ENCODE assay signal across 8 cellular contexts in genomic region chr5:77560677-77561263, GRCh38.
DNase-seq lines count a peak whose midpoint lies in the region; ATAC-seq and TF ChIP-seq lines count a peak whose summit lies in the region.

No MANE protein-coding gene starts in this region.

- H3K27ac ChIP-seq in RWPE2 (ENCODE audit: poor library complexity, severe bottlenecking), result no peak overlapping the region

- peak; percentile 86 for TF ChIP-seq CTCF in RWPE2 (IDR thresholded peaks at IDR 0.05; ENCODE audit: poor library complexity, severe bottlenecking)

- H3K4me3 ChIP-seq in RWPE2 (ENCODE audit: severe bottlenecking), result no peak overlapping the region

- H3K9me3 ChIP-seq in RWPE2 (ENCODE audit: severe bottlenecking), result no peaks in the 10 kb centered on the region

- H3K27me3 ChIP-seq in RWPE2 (ENCODE audit: insufficient read depth, poor library complexity, severe bottlenecking), result peaks cover 35% of the 10 kb centered on the region

- DNase-seq in EH (ENCODE audit: low read depth) (peak; percentile 55), Kasumi-1 (lab: John Stamatoyannopoulos, UW) (peak; percentile 70 to 73), RWPE2 (ENCODE audit: low spot score) (no peak), fibroblast of the conjunctiva (ENCODE audit: low read depth) (peak; percentile 35), smooth muscle cell of the brain vasculature (ENCODE audit: low read depth, low spot score) (peak; percentile 32), activated gamma-delta T cell treated with Interleukin-2 at 50 U/mL for 16 hours (no peak)
- DNase-seq in central memory CD4-positive, alpha-beta T cell, result no peak
- DNase-seq in activated CD8-positive, alpha-beta memory T cell treated with anti-CD3 and anti-CD28 coated beads for 24 hours, result no peak

- 0 out of 3 replicates have a peak, but pooled peaks have one; percentile 29 for ATAC-seq in RWPE2 (ENCODE audit: low read depth)

- H3K4me1 ChIP-seq in RWPE2 (ENCODE audit: insufficient read depth, poor library complexity, severe bottlenecking), result no peaks in the 10 kb centered on the region

- H3K36me3 ChIP-seq in RWPE2 (ENCODE audit: low read depth), result no peaks in the 10 kb centered on the region

Comparison
In these comparisons a context has a peak if more than half of its experiments do, and no peak if none do; other contexts are left out.
1. DNase-seq: peak in EH (single experiment), Kasumi-1 (2 of 2), fibroblast of the conjunctiva (single experiment) and smooth muscle cell of the brain vasculature (single experiment); none in RWPE2 (single experiment), activated gamma-delta T cell treated with Interleukin-2 at 50 U/mL for 16 hours (single experiment), central memory CD4-positive, alpha-beta T cell (single experiment) and activated CD8-positive, alpha-beta memory T cell treated with anti-CD3 and anti-CD28 coated beads for 24 hours (single experiment).